ENCODE assay signal across 17 cellular contexts in genomic region chr12:12614342-12614741, GRCh38. TPM values are rescaled to one million over a fixed set of nuclear protein-coding genes. Genes with fewer than 3 reads are reported as not detected.
DNase-seq lines count a peak whose midpoint lies in the region; ATAC-seq and TF ChIP-seq lines count a peak whose summit lies in the region.
"Had no signal": no experiment of that assay in that cellular context is flagged by ENCODE, and none has a peak within 500 bp of the region (broad histone marks: within the 10 kb centered on the region; RNA-seq: fewer than 3 reads in every experiment).

No MANE protein-coding gene starts in this region.

- no peak overlapping the region for H3K27ac Mint-ChIP-seq in activated CD4-positive, alpha-beta T cell treated with anti-CD3 and anti-CD28 coated beads, Interleukin-2, amount 10 ng/mL, durations not matched to agents 24 days and 14 days
- H3K27ac Mint-ChIP-seq in natural killer cell (peak overlapping the region; percentile 20 to 90), brain (no peak overlapping the region)
- peak overlapping the region in 1 of 2 donors; percentile 94 for H3K27ac Mint-ChIP-seq in natural killer cell treated with Interleukin-12 subunit alpha and Interleukin-12 subunit beta and Interleukin-15 and Interleukin-18, amount 100 ng/mL, for 72 hours
- H3K27ac Mint-ChIP-seq in stimulated activated effector memory CD8-positive, alpha-beta T cell treated with anti-CD3 and anti-CD28 coated beads, Interleukin-12 subunit alpha, Interleukin-12 subunit beta, amount 100 ng/mL, for 72 hours, result peak overlapping the region; percentile 89

- intact Hi-C loops in activated CD4-positive, alpha-beta T cell treated with anti-CD3 and anti-CD28 coated beads, Interleukin-2, amount 10 ng/mL, durations not matched to agents 24 days and 14 days (cut with micrococcal nuclease), result loop anchor here (5.0 kb wide), 4 partner anchors 33 to 137 kb away; partner anchors contain the start of gene CDKN1B
- intact Hi-C loops in natural killer cell (cut with micrococcal nuclease), result loop anchor here (5.0 kb wide), 1 partner anchor 113 kb away; no protein-coding TSS in a partner anchor

- no peak for ATAC-seq in natural killer cell
- no peak for ATAC-seq in natural killer cell treated with Interleukin-12 subunit alpha and Interleukin-12 subunit beta and Interleukin-15 and Interleukin-18, amount 100 ng/mL, for 72 hours
- ATAC-seq in stimulated activated effector memory CD8-positive, alpha-beta T cell treated with anti-CD3 and anti-CD28 coated beads, Interleukin-12 subunit alpha, Interleukin-12 subunit beta, amount 100 ng/mL, for 72 hours, result no peak
- ATAC-seq in GM19452 (IDR thresholded peaks at IDR 0.05; ENCODE audit: unreplicated experiment), result no peak

- H3K4me1 Mint-ChIP-seq in activated CD4-positive, alpha-beta T cell treated with anti-CD3 and anti-CD28 coated beads, Interleukin-2, amount 10 ng/mL, durations not matched to agents 24 days and 14 days, result peaks cover 38% of the 10 kb centered on the region
- H3K4me1 Mint-ChIP-seq in natural killer cell (peaks cover 38 to 42% of the 10 kb centered on the region in 2 donors), brain (peaks cover 57% of the 10 kb centered on the region)
- peaks cover 25 to 39% of the 10 kb centered on the region in 2 donors for H3K4me1 Mint-ChIP-seq in natural killer cell treated with Interleukin-12 subunit alpha and Interleukin-12 subunit beta and Interleukin-15 and Interleukin-18, amount 100 ng/mL, for 72 hours (ENCODE audit: low read depth in 2 of 2)
- H3K4me1 Mint-ChIP-seq in stimulated activated effector memory CD8-positive, alpha-beta T cell treated with anti-CD3 and anti-CD28 coated beads, Interleukin-12 subunit alpha, Interleukin-12 subunit beta, amount 100 ng/mL, for 72 hours, result peaks cover 27% of the 10 kb centered on the region

- TF ChIP-seq CTCF in natural killer cell (IDR thresholded peaks at IDR 0.05), result no peak
- no peak for TF ChIP-seq CTCF in brain (conservative IDR thresholded peaks at IDR 0.05)

- no peaks in the 10 kb centered on the region for H3K27me3 Mint-ChIP-seq in activated CD4-positive, alpha-beta T cell treated with anti-CD3 and anti-CD28 coated beads, Interleukin-2, amount 10 ng/mL, durations not matched to agents 24 days and 14 days
- H3K27me3 Mint-ChIP-seq in natural killer cell (ENCODE audit: low read depth in 2 of 2), result no peaks in the 10 kb centered on the region
- no peaks in the 10 kb centered on the region for H3K27me3 Mint-ChIP-seq in natural killer cell treated with Interleukin-12 subunit alpha and Interleukin-12 subunit beta and Interleukin-15 and Interleukin-18, amount 100 ng/mL, for 72 hours
- peaks cover 8% of the 10 kb centered on the region for H3K27me3 Mint-ChIP-seq in brain

- H3K4me3 Mint-ChIP-seq in activated CD4-positive, alpha-beta T cell treated with anti-CD3 and anti-CD28 coated beads, Interleukin-2, amount 10 ng/mL, durations not matched to agents 24 days and 14 days, result peak overlapping the region; percentile 16
- peak overlapping the region; percentile 31 for H3K4me3 Mint-ChIP-seq in natural killer cell
- H3K4me3 Mint-ChIP-seq in natural killer cell treated with Interleukin-12 subunit alpha and Interleukin-12 subunit beta and Interleukin-15 and Interleukin-18, amount 100 ng/mL, for 72 hours, result no peak overlapping the region
- peak overlapping the region; percentile 6 to 46 (median 26) for H3K4me3 Mint-ChIP-seq in brain
- peak overlapping the region; percentile 85 for H3K4me3 Mint-ChIP-seq in stimulated activated effector memory CD8-positive, alpha-beta T cell treated with anti-CD3 and anti-CD28 coated beads, Interleukin-12 subunit alpha, Interleukin-12 subunit beta, amount 100 ng/mL, for 72 hours

- no peak for DNase-seq in activated CD4-positive, alpha-beta T cell treated with anti-CD3 and anti-CD28 coated beads, Interleukin-2, amount 10 ng/mL, durations not matched to agents 24 days and 14 days
- no peak for DNase-seq in activated CD4-positive, alpha-beta T cell treated with anti-CD3 and anti-CD28 coated beads, Interleukin-2, amount 50 U/mL, for 48 hours
- no peak for DNase-seq in natural killer cell
- DNase-seq in natural killer cell treated with Interleukin-12 subunit alpha and Interleukin-12 subunit beta and Interleukin-15 and Interleukin-18, amount 100 ng/mL, for 72 hours (ENCODE audit: low spot score), result no peak
- DNase-seq in stimulated activated effector memory CD8-positive, alpha-beta T cell treated with anti-CD3 and anti-CD28 coated beads, Interleukin-12 subunit alpha, Interleukin-12 subunit beta, amount 100 ng/mL, for 72 hours (ENCODE audit: low spot score in 2 of 2), result no peak
- no peak for DNase-seq in DMS114 treated with DMSO at 0.1 percent for 48 hours (lab: John Stamatoyannopoulos, UW; ENCODE audit: unreplicated experiment)
- DNase-seq: GOT3; MG63; NCI-H1092 treated with DMSO at 0.1 percent for 48 hours; NCI-H1694 treated with DMSO at 0.1 percent for 48 hours; NCI-H345; NCI-H69; NK-92 treated with Interleukin-12 subunit alpha and Interleukin-12 subunit beta, amount 100 ng/mL, for 24 hours; OCI-M1; RPMI8226 had no signal

- H3K36me3 Mint-ChIP-seq in activated CD4-positive, alpha-beta T cell treated with anti-CD3 and anti-CD28 coated beads, Interleukin-2, amount 10 ng/mL, durations not matched to agents 24 days and 14 days (ENCODE audit: low read depth), result peaks cover 26% of the 10 kb centered on the region
- no peaks in the 10 kb centered on the region for H3K36me3 Mint-ChIP-seq in natural killer cell
- H3K36me3 Mint-ChIP-seq in natural killer cell treated with Interleukin-12 subunit alpha and Interleukin-12 subunit beta and Interleukin-15 and Interleukin-18, amount 100 ng/mL, for 72 hours, result no peaks in the 10 kb centered on the region
- H3K36me3 Mint-ChIP-seq in brain, result peaks cover 48% of the 10 kb centered on the region
- peaks cover 62% of the 10 kb centered on the region for H3K36me3 Mint-ChIP-seq in stimulated activated effector memory CD8-positive, alpha-beta T cell treated with anti-CD3 and anti-CD28 coated beads, Interleukin-12 subunit alpha, Interleukin-12 subunit beta, amount 100 ng/mL, for 72 hours

- no peaks in the 10 kb centered on the region for H3K9me3 Mint-ChIP-seq in activated CD4-positive, alpha-beta T cell treated with anti-CD3 and anti-CD28 coated beads, Interleukin-2, amount 10 ng/mL, durations not matched to agents 24 days and 14 days
- H3K9me3 Mint-ChIP-seq in natural killer cell, result no peaks in the 10 kb centered on the region
- H3K9me3 Mint-ChIP-seq in natural killer cell treated with Interleukin-12 subunit alpha and Interleukin-12 subunit beta and Interleukin-15 and Interleukin-18, amount 100 ng/mL, for 72 hours, result no peaks in the 10 kb centered on the region
- peaks cover 0 to 4% (median 0%) of the 10 kb centered on the region in 5 experiments for H3K9me3 Mint-ChIP-seq in brain
- peaks cover 2% of the 10 kb centered on the region for H3K9me3 Mint-ChIP-seq in stimulated activated effector memory CD8-positive, alpha-beta T cell treated with anti-CD3 and anti-CD28 coated beads, Interleukin-12 subunit alpha, Interleukin-12 subunit beta, amount 100 ng/mL, for 72 hours

RNA-seq across cellular contexts. Expression of gene CREBL2, which starts 2.7 kb away (rescaled TPM):
- 17.3 TPM in 2 replicates for total RNA-seq in activated CD4-positive, alpha-beta T cell treated with anti-CD3 and anti-CD28 coated beads, Interleukin-2, amount 10 ng/mL, durations not matched to agents 24 days and 14 days
- total RNA-seq in natural killer cell, result 10 to 100 TPM in 2 of 3 donors, 1 to 10 TPM in 1; 9.0 to 13.1 (median 10.7) TPM
- total RNA-seq in natural killer cell treated with Interleukin-12 subunit alpha and Interleukin-12 subunit beta and Interleukin-15 and Interleukin-18, amount 100 ng/mL, for 72 hours, result 10 to 100 TPM; 15.5 to 15.9 TPM
- 34.8 TPM for polyA plus RNA-seq in brain (ENCODE audit: insufficient read depth, low read depth, low replicate concordance)

RNA-seq across cellular contexts. Expression of gene DUSP16, which starts 51.7 kb away (rescaled TPM):
- 48.3 and 51.2 TPM in 2 replicates for total RNA-seq in activated CD4-positive, alpha-beta T cell treated with anti-CD3 and anti-CD28 coated beads, Interleukin-2, amount 10 ng/mL, durations not matched to agents 24 days and 14 days
- total RNA-seq in natural killer cell, result 10 to 100 TPM in 1 of 3 donors, 1 to 10 TPM in 2; 6.9 to 19.9 (median 10.0) TPM
- 10 to 100 TPM; 21.8 to 22.8 TPM for total RNA-seq in natural killer cell treated with Interleukin-12 subunit alpha and Interleukin-12 subunit beta and Interleukin-15 and Interleukin-18, amount 100 ng/mL, for 72 hours
- polyA plus RNA-seq in brain (ENCODE audit: insufficient read depth, low read depth, low replicate concordance), result 33.7 TPM

Comparison
In these comparisons a context has a peak if more than half of its experiments do, and no peak if none do; other contexts are left out.
1. H3K27ac Mint-ChIP-seq: peak in natural killer cell (2 of 2) and stimulated activated effector memory CD8-positive, alpha-beta T cell treated with anti-CD3 and anti-CD28 coated beads, Interleukin-12 subunit alpha, Interleukin-12 subunit beta, amount 100 ng/mL, for 72 hours (single experiment); none in activated CD4-positive, alpha-beta T cell treated with anti-CD3 and anti-CD28 coated beads, Interleukin-2, amount 10 ng/mL, durations not matched to agents 24 days and 14 days (single experiment) and brain (0 of 5).